In the genomic region with DNA sequence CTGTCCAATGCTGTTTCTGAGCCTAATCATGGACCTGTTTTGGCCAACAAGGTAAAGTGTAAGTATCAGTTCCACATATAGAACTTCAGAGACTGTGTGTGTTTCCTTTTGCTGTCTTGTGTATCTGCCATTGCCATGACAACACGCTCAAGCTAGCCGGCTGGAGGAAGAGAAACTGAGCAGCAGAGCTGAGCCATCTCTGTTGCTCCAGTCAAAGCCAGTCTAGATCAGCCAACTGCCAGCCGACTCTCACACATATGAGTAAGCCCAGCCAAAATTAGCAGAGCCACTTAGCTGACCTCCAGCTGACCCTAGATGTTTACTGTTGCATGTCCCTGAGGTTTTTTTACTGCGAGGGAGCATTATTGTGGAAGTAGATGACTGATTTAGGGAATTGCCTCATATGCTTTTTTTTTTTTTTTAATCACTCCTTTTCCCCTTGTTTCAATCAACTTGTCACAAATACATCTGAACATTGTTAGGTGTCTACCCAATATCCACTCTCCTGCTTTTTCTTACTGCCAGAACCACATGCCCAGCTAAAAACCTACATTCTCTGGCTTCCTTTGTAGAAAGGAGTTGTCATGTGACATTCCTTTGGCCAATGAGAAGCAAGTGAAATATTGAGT, we compare ENCODE assay signal across 8 cellular contexts.
DNase-seq lines count a peak whose midpoint lies in the region; ATAC-seq, FAIRE-seq and TF ChIP-seq lines count a peak whose summit lies in the region.

No MANE protein-coding gene starts in this region.

- ATAC-seq in GM18499 (IDR thresholded peaks at IDR 0.05; ENCODE audit: insufficient read depth, unreplicated experiment) (peak; percentile 94), GM21515 (IDR thresholded peaks at IDR 0.05; ENCODE audit: unreplicated experiment) (peak; percentile 93), HG03571 (IDR thresholded peaks at IDR 0.05; ENCODE audit: unreplicated experiment) (peak; percentile 91)

- no peak for TF ChIP-seq CTCF in D721Med (IDR thresholded peaks at IDR 0.05; ENCODE audit: insufficient read depth, missing control alignments)

- H3K27ac Mint-ChIP-seq in activated naive CD4-positive, alpha-beta T cell treated with anti-CD3 and anti-CD28 coated beads, Interleukin-2, amount 10 ng/mL, durations not matched to agents 7 days and 5 days: no peak overlapping the region

- H3K36me3 Mint-ChIP-seq in activated naive CD4-positive, alpha-beta T cell treated with anti-CD3 and anti-CD28 coated beads, Interleukin-2, amount 10 ng/mL, durations not matched to agents 7 days and 5 days: peaks cover 9% of the 10 kb centered on the region

- CTCF ChIA-PET in activated naive CD4-positive, alpha-beta T cell treated with anti-CD3 and anti-CD28 coated beads, Interleukin-2, amount 10 ng/mL, durations not matched to agents 7 days and 5 days (lab: Charles Lee): interaction anchor here (0.6 kb wide), 2 partner anchors 58 to 672 kb away, joined by 3 read pairs; no protein-coding TSS in a partner anchor

- DNase-seq in activated naive CD4-positive, alpha-beta T cell treated with anti-CD3 and anti-CD28 coated beads, Interleukin-2, amount 10 ng/mL, durations not matched to agents 7 days and 5 days: peak; percentile 60
- peak; percentile 47 for DNase-seq in stimulated activated naive CD4-positive, alpha-beta T cell treated with Interleukin-2 at 50 U/mL for 16 hours (lab: John Stamatoyannopoulos, UW)
- DNase-seq in amygdala (lab: John Stamatoyannopoulos, UW): no peak
- no peak for DNase-seq in mesenteric fat pad (ENCODE audit: low spot score)
- DNase-seq in D721Med (ENCODE audit: insufficient read length, low spot score): no peak

- H3K27me3 Mint-ChIP-seq in activated naive CD4-positive, alpha-beta T cell treated with anti-CD3 and anti-CD28 coated beads, Interleukin-2, amount 10 ng/mL, durations not matched to agents 7 days and 5 days: peaks cover 7% of the 10 kb centered on the region

- H3K4me3 Mint-ChIP-seq in activated naive CD4-positive, alpha-beta T cell treated with anti-CD3 and anti-CD28 coated beads, Interleukin-2, amount 10 ng/mL, durations not matched to agents 7 days and 5 days: no peak overlapping the region

- no peak for FAIRE-seq in D721Med (lab: Jason Lieb, UNC)

- H3K9me3 Mint-ChIP-seq in activated naive CD4-positive, alpha-beta T cell treated with anti-CD3 and anti-CD28 coated beads, Interleukin-2, amount 10 ng/mL, durations not matched to agents 7 days and 5 days: peaks cover 17% of the 10 kb centered on the region

- peaks cover 30% of the 10 kb centered on the region for H3K4me1 Mint-ChIP-seq in activated naive CD4-positive, alpha-beta T cell treated with anti-CD3 and anti-CD28 coated beads, Interleukin-2, amount 10 ng/mL, durations not matched to agents 7 days and 5 days

Comparison
In these comparisons a context has a peak if more than half of its experiments do, and no peak if none do; other contexts are left out.
1. DNase-seq: peak in activated naive CD4-positive, alpha-beta T cell treated with anti-CD3 and anti-CD28 coated beads, Interleukin-2, amount 10 ng/mL, durations not matched to agents 7 days and 5 days (single experiment) and stimulated activated naive CD4-positive, alpha-beta T cell treated with Interleukin-2 at 50 U/mL for 16 hours (single experiment); none in amygdala (0 of 56), mesenteric fat pad (single experiment) and D721Med (single experiment).
2. Peak in every context shown above with its lines, with median percentiles within 50 percentile points of each other: ATAC-seq.